In the genomic region with DNA sequence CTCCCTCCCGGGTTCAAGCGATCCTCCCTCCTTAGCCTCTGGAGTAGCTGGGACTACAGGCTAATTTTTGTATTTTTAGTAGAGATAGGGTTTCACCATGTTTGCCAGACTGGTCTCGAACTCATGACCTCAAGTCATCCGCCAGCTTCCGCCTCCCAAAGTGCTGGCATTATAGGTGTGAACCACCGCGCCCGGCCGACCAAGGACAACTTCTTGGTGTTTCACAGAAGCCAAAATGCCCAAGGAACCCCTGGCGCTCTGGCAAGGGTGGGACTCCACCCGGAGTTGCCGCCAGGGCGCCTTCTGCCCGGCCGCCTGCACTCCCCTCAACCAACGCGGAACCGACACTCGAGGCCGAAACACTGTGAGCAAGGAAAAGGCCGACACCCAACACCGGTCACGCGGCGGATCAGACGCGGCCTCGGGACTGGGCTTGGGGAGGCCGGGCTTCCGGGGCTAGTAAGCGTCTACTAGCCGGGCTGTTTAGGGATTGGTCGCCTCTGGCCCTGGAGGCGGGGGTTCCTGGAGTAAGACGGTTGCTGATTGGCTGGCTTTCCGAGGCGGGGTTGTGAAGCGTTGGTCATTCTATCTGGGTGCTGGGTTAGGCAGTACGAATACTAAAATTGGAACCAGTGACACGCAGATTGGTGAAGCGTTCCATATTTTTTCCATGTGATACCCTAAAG, we compare ENCODE assay signal across 8 cellular contexts. TPM values are rescaled to one million over a fixed set of nuclear protein-coding genes. Genes with fewer than 3 reads are reported as not detected.
DNase-seq lines count a peak whose midpoint lies in the region; ATAC-seq and TF ChIP-seq lines count a peak whose summit lies in the region.

No MANE protein-coding gene starts in this region.

- peak overlapping the region; percentile 39 for H3K4me3 ChIP-seq in epithelial cell of esophagus (ENCODE audit: low read length)

- peak; percentile 18 for DNase-seq in NCI-H69 (lab: John Stamatoyannopoulos, UW)
- DNase-seq in activated T-cell treated with anti-CD3 and anti-CD28 coated beads for 48 hours (ENCODE audit: low read depth) = peak; percentile 83
- DNase-seq in epithelial cell of esophagus (ENCODE audit: low read depth) = peak; percentile 98
- DNase-seq in mesothelial cell of epicardium (ENCODE audit: low spot score in 2 of 2, unreplicated experiment in 2 of 2) = peak; percentile 88 to 90
- peak; percentile 72 for DNase-seq in stimulated activated CD8-positive, alpha-beta memory T cell treated with anti-CD3 and anti-CD28 coated beads, Interleukin-12 subunit alpha, Interleukin-12 subunit beta, amount 100 ng/mL, for 4 hours (ENCODE audit: low read depth)
- DNase-seq in T1000 (lab: John Stamatoyannopoulos, UW) = no peak

- no peaks in the 10 kb centered on the region for H3K36me3 ChIP-seq in ES-I3 (ENCODE audit: insufficient read depth, low read length)

- TF ChIP-seq CTCF in epithelial cell of esophagus (IDR thresholded peaks at IDR 0.05; ENCODE audit: insufficient read depth, low read depth, low read length, missing control alignments) = no peak
- TF ChIP-seq CTCF in mesothelial cell of epicardium (IDR thresholded peaks at IDR 0.05; ENCODE audit: unreplicated experiment) = no peak

- peaks cover 24% of the 10 kb centered on the region for H3K4me1 Mint-ChIP-seq in mesothelial cell of epicardium

- no peaks in the 10 kb centered on the region; the same call in 1 of the 2 replicates for H3K4me1 ChIP-seq in ES-I3 (ENCODE audit: insufficient read depth, low read length)

- H3K4me3 Mint-ChIP-seq in mesothelial cell of epicardium = peak overlapping the region; percentile 64

- H3K36me3 Mint-ChIP-seq in mesothelial cell of epicardium = peaks cover 1% of the 10 kb centered on the region

- ATAC-seq in HG02588 (IDR thresholded peaks at IDR 0.05; ENCODE audit: unreplicated experiment) = peak; percentile 83

- no peaks in the 10 kb centered on the region for H3K27me3 Mint-ChIP-seq in mesothelial cell of epicardium (ENCODE audit: low read depth)

- no peaks in the 10 kb centered on the region for H3K9me3 Mint-ChIP-seq in mesothelial cell of epicardium

- H3K9me3 ChIP-seq in ES-I3 (ENCODE audit: control insufficient read depth, insufficient read depth, low read length) = no peaks in the 10 kb centered on the region

- H3K27ac Mint-ChIP-seq in mesothelial cell of epicardium = peak overlapping the region; percentile 86

- H3K9ac ChIP-seq in ES-I3 (ENCODE audit: low read depth, low read length) = peak overlapping the region; percentile 45; the same call in 1 of the 2 replicates

RNA-seq across cellular contexts. Expression of gene CFAP157, which starts 7.7 kb away (rescaled TPM):
- 0.34 to 0.49 TPM (median 0.41 TPM) in 3 replicates for total RNA-seq in mesothelial cell of epicardium

RNA-seq across cellular contexts. Expression of gene PTRH1, which starts 16.3 kb away (rescaled TPM):
- 9.4 to 10.3 TPM (median 9.5 TPM) in 3 replicates for total RNA-seq in mesothelial cell of epicardium

RNA-seq across cellular contexts. Expression of gene TTC16, which starts 16.8 kb away (rescaled TPM):
- total RNA-seq in mesothelial cell of epicardium = 0.07 TPM in 1 of 3 replicates, not detected in the others

RNA-seq across cellular contexts. Expression of gene TOR2A, which starts 36.0 kb away (rescaled TPM):
- 14.0 to 17.3 TPM (median 15.9 TPM) in 3 replicates for total RNA-seq in mesothelial cell of epicardium
